ENCODE assay signal across 1 cellular context in genomic region chr2:127885780-127886592, GRCh38.
TF ChIP-seq lines count a peak whose summit lies in the region.
"Not testable (repeated sequence)": the region's sequence is repeated elsewhere in the genome, so short reads cannot be mapped to it uniquely, and the experiment has no call there.

Gene AMMECR1L, minus strand, starts transcription at chr2:127885956. Its CDS starts 11,722 bp downstream, at chr2:127874234.

TF ChIP-seq in K562, 482 proteins besides CTCF, POLR2A, EP300 and RAD21 (continued from another document):
- TF ChIP-seq VEZF1 (CRISPR knock-in tag; IDR thresholded peaks at IDR 0.05) (peak; percentile 35), SP2 (IDR thresholded peaks at IDR 0.05; ENCODE audit: extremely low read depth, low read depth, low read length, poor library complexity, severe bottlenecking) (peak; percentile 26), CTBP1 (IDR thresholded peaks at IDR 0.05; ENCODE audit: borderline replicate concordance) (peak; percentile 45; the same call in 1 of the 2 replicates), ATF7 (IDR thresholded peaks at IDR 0.05) (peak; percentile 46), CXXC5 (CRISPR knock-in tag; IDR thresholded peaks at IDR 0.05) (peak; percentile 76), RAD51 (IDR thresholded peaks at IDR 0.05; ENCODE audit: borderline replicate concordance, low read depth) (peak; percentile 87), USF1 (CRISPR knock-in tag; IDR thresholded peaks at IDR 0.05) (peak; percentile 62), SUPT5H (IDR thresholded peaks at IDR 0.05) (peak; percentile 60), ZFX (CRISPR knock-in tag; IDR thresholded peaks at IDR 0.05) (peak; percentile 82), CREM (IDR thresholded peaks at IDR 0.05; ENCODE audit: low read depth) (peak; percentile 69), RBFOX2 (IDR thresholded peaks at IDR 0.05; ENCODE audit: low read depth, low read length) (peak; percentile 63; the same call in 1 of the 2 replicates), GMEB1 (CRISPR knock-in tag; IDR thresholded peaks at IDR 0.05) (peak; percentile 27; the same call in 1 of the 2 replicates), HCFC1 (IDR thresholded peaks at IDR 0.05; ENCODE audit: low read depth, low read length) (peak; percentile 81), GABPA (tag; conservative IDR thresholded peaks at IDR 0.05; ENCODE audit: low read depth) (peak; percentile 48), ATF1 (tag; IDR thresholded peaks at IDR 0.05) (peak; percentile 67), CREB1 (CRISPR knock-in tag; IDR thresholded peaks at IDR 0.05) (peak; percentile 58; the same call in 1 of the 2 replicates), CREB3L1 (IDR thresholded peaks at IDR 0.05; ENCODE audit: borderline replicate concordance, low read depth) (0 out of 2 replicates have a peak, but pooled peaks have one; percentile 59), CBFA2T2 (conservative IDR thresholded peaks at IDR 0.05) (peak; percentile 20; the same call in 1 of the 2 replicates), TFAP4 (CRISPR knock-in tag; IDR thresholded peaks at IDR 0.05; ENCODE audit: borderline replicate concordance) (peak; percentile 35; the same call in 1 of the 2 replicates), ZNF583 (CRISPR knock-in tag; IDR thresholded peaks at IDR 0.05) (0 out of 2 replicates have a peak, but pooled peaks have one; percentile 27), PHF8 (IDR thresholded peaks at IDR 0.05; ENCODE audit: borderline replicate concordance, low read length) (peak; percentile 28; the same call in 1 of the 2 replicates), SIX5 (IDR thresholded peaks at IDR 0.05; ENCODE audit: borderline replicate concordance in 1 of 2, insufficient read depth in 1 of 2, low read depth in 1 of 2, low read length in 2 of 2) (peak in 1 of 2 experiments; percentile 48; a peak in 1 of 4 replicates), GABPB1 (CRISPR knock-in tag; IDR thresholded peaks at IDR 0.05) (peak; percentile 39; the same call in 1 of the 2 replicates), TOE1 (IDR thresholded peaks at IDR 0.05; ENCODE audit: borderline replicate concordance) (peak; percentile 62; the same call in 1 of the 2 replicates), NONO (IDR thresholded peaks at IDR 0.05; ENCODE audit: low read depth in 2 of 2, low read length in 1 of 2) (peak in 1 of 2 experiments; percentile 60; a peak in 1 of 4 replicates), ERF (CRISPR knock-in tag; IDR thresholded peaks at IDR 0.05) (0 out of 2 replicates have a peak, but pooled peaks have one; percentile 57)
- TF ChIP-seq, protein P1, sequence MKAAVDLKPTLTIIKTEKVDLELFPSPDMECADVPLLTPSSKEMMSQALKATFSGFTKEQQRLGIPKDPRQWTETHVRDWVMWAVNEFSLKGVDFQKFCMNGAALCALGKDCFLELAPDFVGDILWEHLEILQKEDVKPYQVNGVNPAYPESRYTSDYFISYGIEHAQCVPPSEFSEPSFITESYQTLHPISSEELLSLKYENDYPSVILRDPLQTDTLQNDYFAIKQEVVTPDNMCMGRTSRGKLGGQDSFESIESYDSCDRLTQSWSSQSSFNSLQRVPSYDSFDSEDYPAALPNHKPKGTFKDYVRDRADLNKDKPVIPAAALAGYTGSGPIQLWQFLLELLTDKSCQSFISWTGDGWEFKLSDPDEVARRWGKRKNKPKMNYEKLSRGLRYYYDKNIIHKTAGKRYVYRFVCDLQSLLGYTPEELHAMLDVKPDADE (conservative IDR thresholded peaks at IDR 0.05; ENCODE audit: control insufficient read depth, low read depth, low read length) = peak; percentile 60; the same call in 1 of the 2 replicates
- TF ChIP-seq, protein P2, sequence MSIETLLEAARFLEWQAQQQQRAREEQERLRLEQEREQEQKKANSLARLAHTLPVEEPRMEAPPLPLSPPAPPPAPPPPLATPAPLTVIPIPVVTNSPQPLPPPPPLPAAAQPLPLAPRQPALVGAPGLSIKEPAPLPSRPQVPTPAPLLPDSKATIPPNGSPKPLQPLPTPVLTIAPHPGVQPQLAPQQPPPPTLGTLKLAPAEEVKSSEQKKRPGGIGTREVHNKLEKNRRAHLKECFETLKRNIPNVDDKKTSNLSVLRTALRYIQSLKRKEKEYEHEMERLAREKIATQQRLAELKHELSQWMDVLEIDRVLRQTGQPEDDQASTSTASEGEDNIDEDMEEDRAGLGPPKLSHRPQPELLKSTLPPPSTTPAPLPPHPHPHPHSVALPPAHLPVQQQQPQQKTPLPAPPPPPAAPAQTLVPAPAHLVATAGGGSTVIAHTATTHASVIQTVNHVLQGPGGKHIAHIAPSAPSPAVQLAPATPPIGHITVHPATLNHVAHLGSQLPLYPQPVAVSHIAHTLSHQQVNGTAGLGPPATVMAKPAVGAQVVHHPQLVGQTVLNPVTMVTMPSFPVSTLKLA (conservative IDR thresholded peaks at IDR 0.05) = peak; percentile 58 to 60; a peak in 3 of 4 replicates
- TF ChIP-seq ATF1 (CRISPR knock-in tag; IDR thresholded peaks at IDR 0.05); CREB1 (IDR thresholded peaks at IDR 0.05); TOE1 (CRISPR knock-in tag; IDR thresholded peaks at IDR 0.05; ENCODE audit: borderline replicate concordance, low read depth): not testable (repeated sequence)
- TF ChIP-seq, protein P3, sequence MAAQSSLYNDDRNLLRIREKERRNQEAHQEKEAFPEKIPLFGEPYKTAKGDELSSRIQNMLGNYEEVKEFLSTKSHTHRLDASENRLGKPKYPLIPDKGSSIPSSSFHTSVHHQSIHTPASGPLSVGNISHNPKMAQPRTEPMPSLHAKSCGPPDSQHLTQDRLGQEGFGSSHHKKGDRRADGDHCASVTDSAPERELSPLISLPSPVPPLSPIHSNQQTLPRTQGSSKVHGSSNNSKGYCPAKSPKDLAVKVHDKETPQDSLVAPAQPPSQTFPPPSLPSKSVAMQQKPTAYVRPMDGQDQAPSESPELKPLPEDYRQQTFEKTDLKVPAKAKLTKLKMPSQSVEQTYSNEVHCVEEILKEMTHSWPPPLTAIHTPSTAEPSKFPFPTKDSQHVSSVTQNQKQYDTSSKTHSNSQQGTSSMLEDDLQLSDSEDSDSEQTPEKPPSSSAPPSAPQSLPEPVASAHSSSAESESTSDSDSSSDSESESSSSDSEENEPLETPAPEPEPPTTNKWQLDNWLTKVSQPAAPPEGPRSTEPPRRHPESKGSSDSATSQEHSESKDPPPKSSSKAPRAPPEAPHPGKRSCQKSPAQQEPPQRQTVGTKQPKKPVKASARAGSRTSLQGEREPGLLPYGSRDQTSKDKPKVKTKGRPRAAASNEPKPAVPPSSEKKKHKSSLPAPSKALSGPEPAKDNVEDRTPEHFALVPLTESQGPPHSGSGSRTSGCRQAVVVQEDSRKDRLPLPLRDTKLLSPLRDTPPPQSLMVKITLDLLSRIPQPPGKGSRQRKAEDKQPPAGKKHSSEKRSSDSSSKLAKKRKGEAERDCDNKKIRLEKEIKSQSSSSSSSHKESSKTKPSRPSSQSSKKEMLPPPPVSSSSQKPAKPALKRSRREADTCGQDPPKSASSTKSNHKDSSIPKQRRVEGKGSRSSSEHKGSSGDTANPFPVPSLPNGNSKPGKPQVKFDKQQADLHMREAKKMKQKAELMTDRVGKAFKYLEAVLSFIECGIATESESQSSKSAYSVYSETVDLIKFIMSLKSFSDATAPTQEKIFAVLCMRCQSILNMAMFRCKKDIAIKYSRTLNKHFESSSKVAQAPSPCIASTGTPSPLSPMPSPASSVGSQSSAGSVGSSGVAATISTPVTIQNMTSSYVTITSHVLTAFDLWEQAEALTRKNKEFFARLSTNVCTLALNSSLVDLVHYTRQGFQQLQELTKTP (IDR thresholded peaks at IDR 0.05; ENCODE audit: low read depth in 1 of 2, partially characterized antibody in 2 of 2) = peak in 1 of 2 experiments; percentile 95
- TF ChIP-seq, protein P4, sequence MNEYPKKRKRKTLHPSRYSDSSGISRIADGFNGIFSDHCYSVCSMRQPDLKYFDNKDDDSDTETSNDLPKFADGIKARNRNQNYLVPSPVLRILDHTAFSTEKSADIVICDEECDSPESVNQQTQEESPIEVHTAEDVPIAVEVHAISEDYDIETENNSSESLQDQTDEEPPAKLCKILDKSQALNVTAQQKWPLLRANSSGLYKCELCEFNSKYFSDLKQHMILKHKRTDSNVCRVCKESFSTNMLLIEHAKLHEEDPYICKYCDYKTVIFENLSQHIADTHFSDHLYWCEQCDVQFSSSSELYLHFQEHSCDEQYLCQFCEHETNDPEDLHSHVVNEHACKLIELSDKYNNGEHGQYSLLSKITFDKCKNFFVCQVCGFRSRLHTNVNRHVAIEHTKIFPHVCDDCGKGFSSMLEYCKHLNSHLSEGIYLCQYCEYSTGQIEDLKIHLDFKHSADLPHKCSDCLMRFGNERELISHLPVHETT (CRISPR knock-in tag; conservative IDR thresholded peaks at IDR 0.05 in 1 of 2, IDR thresholded peaks at IDR 0.05 in 1 of 2) = peak in 1 of 2 experiments; percentile 56; a peak in 1 of 4 replicates
